Comparison of ENCODE assay signal across 9 cellular contexts in genomic region chr3:72152551-72153476, GRCh38.
DNase-seq lines count a peak whose midpoint lies in the region; ATAC-seq and TF ChIP-seq lines count a peak whose summit lies in the region.
"Had no signal": no experiment of that assay in that cellular context is flagged by ENCODE, and none has a peak within 500 bp of the region (broad histone marks: within the 10 kb centered on the region; RNA-seq: fewer than 3 reads in every experiment).

No MANE protein-coding gene starts in this region.

- TF ChIP-seq CTCF in Peyer's patch (IDR thresholded peaks at IDR 0.05) = no peak
- no peak for TF ChIP-seq CTCF in activated CD8-positive, alpha-beta T cell treated with anti-CD3 and anti-CD28 coated beads for 36 hours (IDR thresholded peaks at IDR 0.05)

- H3K27me3 ChIP-seq in GM23248 (replicated peaks; ENCODE audit: insufficient read depth) = no peaks in the 10 kb centered on the region
- H3K27me3 ChIP-seq in Peyer's patch = no peaks in the 10 kb centered on the region

- H3K9ac ChIP-seq in GM23248 = peak overlapping the region; percentile 64

- TF ChIP-seq POLR2A in Peyer's patch (IDR thresholded peaks at IDR 0.05) = no peak

- 6 to 7% methylated on average over 21 of the region's 21 CpGs for WGBS in GM23248 (ENCODE audit: low coverage in 1 of 2, low lambda C conversion rate in 2 of 2, missing lambda C conversion rate in 2 of 2), 2 experiments

- POLR2A ChIA-PET in activated CD8-positive, alpha-beta T cell treated with anti-CD3 and anti-CD28 coated beads for 36 hours (lab: Charles Lee) = no interaction called here

- H3K4me2 ChIP-seq in GM23248 (ENCODE audit: unreplicated experiment) = peak overlapping the region; percentile 75

- intact Hi-C loops in activated CD8-positive, alpha-beta T cell treated with anti-CD3 and anti-CD28 coated beads for 36 hours (cut with micrococcal nuclease) = no loop called here

- H3K4me3 ChIP-seq in GM23248 (peak overlapping the region; percentile 64), Peyer's patch (peak overlapping the region in 2 of 4 donors; percentile 28 to 38)

- CTCF ChIA-PET in activated CD8-positive, alpha-beta T cell treated with anti-CD3 and anti-CD28 coated beads for 36 hours (lab: Charles Lee) = no interaction called here

- H3K9me3 Mint-ChIP-seq in activated CD8-positive, alpha-beta T cell treated with anti-CD3 and anti-CD28 coated beads for 36 hours = peaks cover 3% of the 10 kb centered on the region
- H3K9me3 Mint-ChIP-seq in activated T-cell treated with anti-CD3 and anti-CD28 coated beads, Interleukin-2, amount 50 U/mL, for 72 hours = peaks cover 2 to 8% of the 10 kb centered on the region in 2 donors
- peaks cover 12% of the 10 kb centered on the region for H3K9me3 Mint-ChIP-seq in T-helper 2 cell treated with Interferon-gamma antibody and Interleukin-4, amounts not matched to agents 5 μg/mL and 100 μg/mL, for 36 hours

- H3K9me2 ChIP-seq in GM23248 (ENCODE audit: insufficient read depth) = no peaks in the 10 kb centered on the region

- peaks cover 1% of the 10 kb centered on the region for H3K27me3 Mint-ChIP-seq in activated CD8-positive, alpha-beta T cell treated with anti-CD3 and anti-CD28 coated beads for 36 hours
- H3K27me3 Mint-ChIP-seq in activated T-cell treated with anti-CD3 and anti-CD28 coated beads, Interleukin-2, amount 50 U/mL, for 72 hours (ENCODE audit: low read depth) = peaks cover 5% of the 10 kb centered on the region
- no peaks in the 10 kb centered on the region for H3K27me3 Mint-ChIP-seq in T-helper 2 cell treated with Interferon-gamma antibody and Interleukin-4, amounts not matched to agents 5 μg/mL and 100 μg/mL, for 36 hours (ENCODE audit: low read depth)

- peaks cover 15% of the 10 kb centered on the region; the same call in 1 of the 2 replicates for H3F3A ChIP-seq in GM23248 (ENCODE audit: insufficient read depth)

- DNase-seq in GM23248 = peak; percentile 85
- DNase-seq in Peyer's patch = peak in 2 of 3 donors; percentile 71 to 74
- DNase-seq in fibroblast of the conjunctiva (ENCODE audit: low read depth) = peak; percentile 66
- DNase-seq in retina = peak; percentile 76
- no peak for DNase-seq in activated CD8-positive, alpha-beta T cell treated with anti-CD3 and anti-CD28 coated beads for 36 hours
- no peak for DNase-seq in activated T-cell treated with anti-CD3 and anti-CD28 coated beads, Interleukin-2, amount 50 U/mL, for 72 hours
- DNase-seq in T-helper 2 cell treated with Interferon-gamma antibody and Interleukin-4, amounts not matched to agents 5 μg/mL and 100 μg/mL, for 36 hours (ENCODE audit: low spot score) = no peak
- DNase-seq in T-helper 2 cell = no peak

- no peak for ATAC-seq in activated CD8-positive, alpha-beta T cell treated with anti-CD3 and anti-CD28 coated beads for 36 hours
- no peak for ATAC-seq in activated T-cell treated with anti-CD3 and anti-CD28 coated beads, Interleukin-2, amount 50 U/mL, for 72 hours (replicated peaks in 1 of 2)
- ATAC-seq: foreskin keratinocyte had no signal

- no peaks in the 10 kb centered on the region for H3K36me3 Mint-ChIP-seq in activated CD8-positive, alpha-beta T cell treated with anti-CD3 and anti-CD28 coated beads for 36 hours (ENCODE audit: low read depth)
- H3K36me3 Mint-ChIP-seq in activated T-cell treated with anti-CD3 and anti-CD28 coated beads, Interleukin-2, amount 50 U/mL, for 72 hours (ENCODE audit: insufficient read depth in 2 of 2) = peaks cover 0 to 2% of the 10 kb centered on the region in 2 donors
- H3K36me3 Mint-ChIP-seq in T-helper 2 cell treated with Interferon-gamma antibody and Interleukin-4, amounts not matched to agents 5 μg/mL and 100 μg/mL, for 36 hours (ENCODE audit: low read depth) = peaks cover 2% of the 10 kb centered on the region

- H2AFZ ChIP-seq in GM23248 = peak overlapping the region; percentile 78

- peak overlapping the region; percentile 37 for H3K27ac ChIP-seq in GM23248
- H3K27ac ChIP-seq in Peyer's patch = peak overlapping the region; percentile 6 to 75 (median 48)
- H3K27ac ChIP-seq: foreskin keratinocyte had no signal

- no peaks in the 10 kb centered on the region for H4K20me1 ChIP-seq in GM23248 (ENCODE audit: insufficient read depth)

- H3K27ac Mint-ChIP-seq in activated CD8-positive, alpha-beta T cell treated with anti-CD3 and anti-CD28 coated beads for 36 hours = no peak overlapping the region
- no peak overlapping the region for H3K27ac Mint-ChIP-seq in activated T-cell treated with anti-CD3 and anti-CD28 coated beads, Interleukin-2, amount 50 U/mL, for 72 hours
- H3K27ac Mint-ChIP-seq in T-helper 2 cell treated with Interferon-gamma antibody and Interleukin-4, amounts not matched to agents 5 μg/mL and 100 μg/mL, for 36 hours = no peak overlapping the region

- H3K36me3 ChIP-seq in GM23248 (ENCODE audit: low read depth) (no peaks in the 10 kb centered on the region), Peyer's patch (no peaks in the 10 kb centered on the region)

- no peaks in the 10 kb centered on the region for H3K9me3 ChIP-seq in GM23248 (ENCODE audit: low read depth)
- peaks cover 0 to 3% (median 0%) of the 10 kb centered on the region in 4 donors for H3K9me3 ChIP-seq in Peyer's patch

- H3K4me1 ChIP-seq in GM23248 (ENCODE audit: insufficient read depth) (peaks cover 27% of the 10 kb centered on the region), Peyer's patch (peaks cover 0 to 41% (median 6%) of the 10 kb centered on the region in 4 donors)
- H3K4me1 ChIP-seq: foreskin keratinocyte had no signal

- in situ Hi-C loops in GM23248 (cut with MboI) = no loop called here

- no peaks in the 10 kb centered on the region for H3K79me2 ChIP-seq in GM23248 (ENCODE audit: insufficient read depth)

- no peak overlapping the region for H3K4me3 Mint-ChIP-seq in activated CD8-positive, alpha-beta T cell treated with anti-CD3 and anti-CD28 coated beads for 36 hours
- H3K4me3 Mint-ChIP-seq in activated T-cell treated with anti-CD3 and anti-CD28 coated beads, Interleukin-2, amount 50 U/mL, for 72 hours = no peak overlapping the region
- no peak overlapping the region for H3K4me3 Mint-ChIP-seq in T-helper 2 cell treated with Interferon-gamma antibody and Interleukin-4, amounts not matched to agents 5 μg/mL and 100 μg/mL, for 36 hours

- H3K4me1 Mint-ChIP-seq in activated CD8-positive, alpha-beta T cell treated with anti-CD3 and anti-CD28 coated beads for 36 hours (ENCODE audit: low read depth) = peaks cover under 1% of the 10 kb centered on the region
- H3K4me1 Mint-ChIP-seq in activated T-cell treated with anti-CD3 and anti-CD28 coated beads, Interleukin-2, amount 50 U/mL, for 72 hours (ENCODE audit: low read depth) = no peaks in the 10 kb centered on the region
- no peaks in the 10 kb centered on the region for H3K4me1 Mint-ChIP-seq in T-helper 2 cell treated with Interferon-gamma antibody and Interleukin-4, amounts not matched to agents 5 μg/mL and 100 μg/mL, for 36 hours (ENCODE audit: low read depth)

Comparison
In these comparisons a context has a peak if more than half of its experiments do, and no peak if none do; other contexts are left out.
1. DNase-seq: peak in GM23248 (single experiment), Peyer's patch (2 of 3), fibroblast of the conjunctiva (single experiment) and retina (single experiment); none in activated CD8-positive, alpha-beta T cell treated with anti-CD3 and anti-CD28 coated beads for 36 hours (single experiment), activated T-cell treated with anti-CD3 and anti-CD28 coated beads, Interleukin-2, amount 50 U/mL, for 72 hours (0 of 2), T-helper 2 cell treated with Interferon-gamma antibody and Interleukin-4, amounts not matched to agents 5 μg/mL and 100 μg/mL, for 36 hours (single experiment) and T-helper 2 cell (0 of 5).